Comparison of ENCODE assay signal across 1 cellular context in the genomic region with DNA sequence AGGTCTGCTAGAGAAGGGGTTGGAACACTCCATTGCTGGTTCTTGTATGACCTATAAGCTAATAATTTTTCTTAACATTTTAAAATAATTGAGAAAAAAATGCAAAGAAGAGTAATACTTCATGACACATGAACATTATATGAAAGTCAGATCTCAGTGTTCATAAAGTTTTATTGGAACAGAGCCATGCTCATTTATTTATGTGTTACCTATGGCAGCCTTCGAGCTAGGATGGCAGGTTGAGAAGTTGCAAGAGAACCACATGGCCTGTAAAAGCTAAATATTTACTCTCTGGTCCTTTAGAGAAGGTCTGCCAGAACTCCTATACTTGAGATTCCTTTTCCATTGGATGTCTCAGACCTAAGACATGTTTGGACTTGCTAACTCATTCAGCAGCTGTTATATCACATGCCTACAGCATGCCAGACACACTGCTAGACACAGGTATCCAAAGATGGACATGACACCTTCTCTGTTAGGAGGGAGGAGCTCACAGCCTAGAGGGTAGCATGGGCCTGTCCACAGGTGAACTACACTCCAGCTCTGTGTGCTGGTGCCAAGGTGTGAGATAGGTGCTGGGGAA.
TF ChIP-seq lines count a peak whose summit lies in the region.

No MANE protein-coding gene starts in this region.

TF ChIP-seq in HEK293, 187 proteins besides CTCF, POLR2A, EP300 and RAD21 (continued from another document):
- TF ChIP-seq, protein P1, sequence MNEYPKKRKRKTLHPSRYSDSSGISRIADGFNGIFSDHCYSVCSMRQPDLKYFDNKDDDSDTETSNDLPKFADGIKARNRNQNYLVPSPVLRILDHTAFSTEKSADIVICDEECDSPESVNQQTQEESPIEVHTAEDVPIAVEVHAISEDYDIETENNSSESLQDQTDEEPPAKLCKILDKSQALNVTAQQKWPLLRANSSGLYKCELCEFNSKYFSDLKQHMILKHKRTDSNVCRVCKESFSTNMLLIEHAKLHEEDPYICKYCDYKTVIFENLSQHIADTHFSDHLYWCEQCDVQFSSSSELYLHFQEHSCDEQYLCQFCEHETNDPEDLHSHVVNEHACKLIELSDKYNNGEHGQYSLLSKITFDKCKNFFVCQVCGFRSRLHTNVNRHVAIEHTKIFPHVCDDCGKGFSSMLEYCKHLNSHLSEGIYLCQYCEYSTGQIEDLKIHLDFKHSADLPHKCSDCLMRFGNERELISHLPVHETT (tag by site-specific recombination; IDR thresholded peaks at IDR 0.05): no peak
- TF ChIP-seq ZNF132 (tag by site-specific recombination; IDR thresholded peaks at IDR 0.05; ENCODE audit: borderline replicate concordance) (no peak), ZNF791 (tag by site-specific recombination; IDR thresholded peaks at IDR 0.05) (no peak), ZNF146 (tag by site-specific recombination; IDR thresholded peaks at IDR 0.05) (no peak), ZNF596 (tag by site-specific recombination; IDR thresholded peaks at IDR 0.05) (no peak), ZNF416 (tag by site-specific recombination; IDR thresholded peaks at IDR 0.05) (no peak)
- TF ChIP-seq, protein P2, sequence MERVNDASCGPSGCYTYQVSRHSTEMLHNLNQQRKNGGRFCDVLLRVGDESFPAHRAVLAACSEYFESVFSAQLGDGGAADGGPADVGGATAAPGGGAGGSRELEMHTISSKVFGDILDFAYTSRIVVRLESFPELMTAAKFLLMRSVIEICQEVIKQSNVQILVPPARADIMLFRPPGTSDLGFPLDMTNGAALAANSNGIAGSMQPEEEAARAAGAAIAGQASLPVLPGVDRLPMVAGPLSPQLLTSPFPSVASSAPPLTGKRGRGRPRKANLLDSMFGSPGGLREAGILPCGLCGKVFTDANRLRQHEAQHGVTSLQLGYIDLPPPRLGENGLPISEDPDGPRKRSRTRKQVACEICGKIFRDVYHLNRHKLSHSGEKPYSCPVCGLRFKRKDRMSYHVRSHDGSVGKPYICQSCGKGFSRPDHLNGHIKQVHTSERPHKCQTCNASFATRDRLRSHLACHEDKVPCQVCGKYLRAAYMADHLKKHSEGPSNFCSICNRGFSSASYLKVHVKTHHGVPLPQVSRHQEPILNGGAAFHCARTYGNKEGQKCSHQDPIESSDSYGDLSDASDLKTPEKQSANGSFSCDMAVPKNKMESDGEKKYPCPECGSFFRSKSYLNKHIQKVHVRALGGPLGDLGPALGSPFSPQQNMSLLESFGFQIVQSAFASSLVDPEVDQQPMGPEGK (tag by site-specific recombination; IDR thresholded peaks at IDR 0.05): no peak
